Comparison of ENCODE assay signal across 8 cellular contexts in the genomic region with DNA sequence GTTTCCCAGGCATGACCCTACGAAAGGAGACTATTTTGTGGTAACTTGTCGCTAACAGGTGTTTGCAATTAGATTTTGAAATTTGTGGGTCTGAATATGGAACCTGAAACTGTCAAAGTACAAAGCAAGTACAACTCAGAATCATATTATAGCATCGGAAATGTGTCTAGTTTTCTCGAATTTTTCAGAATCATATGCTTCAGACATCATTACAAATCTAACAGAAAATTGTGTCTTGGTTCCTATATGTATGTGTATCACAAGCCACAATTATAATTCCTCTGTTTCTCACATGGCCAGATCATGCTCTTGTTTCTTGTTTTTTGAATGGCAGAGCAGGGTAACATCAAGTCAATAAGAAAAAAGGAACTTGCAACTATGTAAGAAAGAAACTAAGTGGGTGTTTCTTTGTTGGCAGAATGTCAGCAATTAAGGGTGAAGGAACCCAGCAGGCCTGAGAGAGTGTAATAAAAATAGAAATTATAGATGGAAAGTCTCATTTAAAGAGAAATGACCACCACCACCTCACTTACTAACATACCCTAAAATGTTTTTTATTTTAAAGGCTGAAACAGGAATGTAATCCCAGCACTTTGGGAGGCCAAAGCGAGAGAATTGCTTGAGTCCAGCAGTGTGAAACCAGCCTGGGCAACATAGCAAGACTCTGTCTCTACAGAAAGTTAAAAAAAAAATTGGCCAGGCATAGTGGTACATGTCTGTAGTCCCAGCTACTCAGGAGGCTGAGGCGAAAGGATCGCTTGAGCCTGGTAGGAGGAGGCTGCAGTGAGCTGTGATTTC. TPM values are rescaled to one million over a fixed set of nuclear protein-coding genes. Genes with fewer than 3 reads are reported as not detected.
DNase-seq lines count a peak whose midpoint lies in the region; ATAC-seq, FAIRE-seq and TF ChIP-seq lines count a peak whose summit lies in the region.

No MANE protein-coding gene starts in this region.

- H3K36me3 Mint-ChIP-seq in CD14-positive monocyte (no peaks in the 10 kb centered on the region), endodermal cell (ENCODE audit: low read depth) (peaks cover 7% of the 10 kb centered on the region)

- peak overlapping the region in 5 of 7 donors; percentile 9 to 62 (median 35) for H3K27ac Mint-ChIP-seq in CD14-positive monocyte
- no peak overlapping the region for H3K27ac Mint-ChIP-seq in endodermal cell

- no peak overlapping the region for H3K9ac ChIP-seq in endodermal cell (ENCODE audit: extremely low read depth, low read length, poor library complexity, severe bottlenecking)

- peaks cover 24% of the 10 kb centered on the region for H3K4me1 Mint-ChIP-seq in CD14-positive monocyte
- peaks cover 18% of the 10 kb centered on the region for H3K4me1 Mint-ChIP-seq in endodermal cell

- TF ChIP-seq CTCF in CD14-positive monocyte (IDR thresholded peaks at IDR 0.05) (no peak), astrocyte of the spinal cord (IDR thresholded peaks at IDR 0.05; ENCODE audit: low read depth, low read length) (no peak), endodermal cell (conservative IDR thresholded peaks at IDR 0.05) (no peak)

- peaks cover 0 to 3% (median 0%) of the 10 kb centered on the region in 7 donors for H3K9me3 Mint-ChIP-seq in CD14-positive monocyte
- no peaks in the 10 kb centered on the region for H3K9me3 Mint-ChIP-seq in endodermal cell

- peak; percentile 74 for ATAC-seq in GM19397 (IDR thresholded peaks at IDR 0.05; ENCODE audit: unreplicated experiment)
- peak; percentile 71 for ATAC-seq in HG03354 (IDR thresholded peaks at IDR 0.05; ENCODE audit: poor library complexity, severe bottlenecking, unreplicated experiment)

- DNase-seq in CD14-positive monocyte (ENCODE audit: low spot score) (no peak), astrocyte of the spinal cord (ENCODE audit: low read depth, low spot score) (peak; percentile 32), H54 (ENCODE audit: insufficient read length, low spot score) (no peak), NCI-H82 (lab: John Stamatoyannopoulos, UW) (no peak), endodermal cell (no peak)

- intact Hi-C loops in CD14-positive monocyte (cut with micrococcal nuclease): no loop called here

- no peaks in the 10 kb centered on the region for H3K9me3 ChIP-seq in endodermal cell (ENCODE audit: control insufficient read depth, low read length)

- no peaks in the 10 kb centered on the region for H3K36me3 ChIP-seq in endodermal cell (ENCODE audit: control insufficient read depth, insufficient read depth, low read length)

- 90 to 94% methylated on average over 5 to 7 of the region's 7 CpGs for WGBS in endodermal cell (ENCODE audit: insufficient coverage in 1 of 2, insufficient read length in 1 of 2), 2 experiments

- no peaks in the 10 kb centered on the region for H3K27me3 ChIP-seq in endodermal cell (ENCODE audit: control insufficient read depth, insufficient read depth, low read length, poor library complexity, severe bottlenecking)

- H3K4me3 Mint-ChIP-seq in CD14-positive monocyte (no peak overlapping the region), endodermal cell (no peak overlapping the region)

- in situ Hi-C loops in astrocyte of the spinal cord (cut with HindIII; ENCODE audit: low sequenced_read_pairs): no loop called here

- no peaks in the 10 kb centered on the region for H3K4me1 ChIP-seq in endodermal cell (ENCODE audit: control insufficient read depth, insufficient read depth, low read length)

- no peak for FAIRE-seq in H54 (lab: Jason Lieb, UNC)

- H3K4me3 ChIP-seq in astrocyte of the spinal cord (ENCODE audit: low read depth, low read length) (no peak overlapping the region), skin epidermis (no peak overlapping the region), endodermal cell (ENCODE audit: low read length) (no peak overlapping the region)

- peak overlapping the region in 14 of 21 experiments; percentile 9 to 78 (median 61) for H3K27ac ChIP-seq in skin epidermis
- no peak overlapping the region for H3K27ac ChIP-seq in endodermal cell (ENCODE audit: low read depth, low read length)

- H3K27me3 Mint-ChIP-seq in CD14-positive monocyte (ENCODE audit: low read depth in 3 of 3) (peaks cover 0 to 5% (median 0%) of the 10 kb centered on the region in 3 donors), endodermal cell (ENCODE audit: insufficient read depth) (no peaks in the 10 kb centered on the region)

- TF ChIP-seq POLR2A in H54 (IDR thresholded peaks at IDR 0.05; ENCODE audit: low read depth, low read length): no peak

RNA-seq across cellular contexts. Expression of a gene that starts 51.3 kb away (rescaled TPM):
- polyA plus RNA-seq in CD14-positive monocyte: not detected
- total RNA-seq in endodermal cell: 10 to 100 TPM; 14.5 to 18.3 TPM
- 16.1 TPM for polyA plus RNA-seq in endodermal cell (2013, experiment 1 of 2)
- polyA plus RNA-seq in endodermal cell (2013, experiment 2 of 2): 16.3 TPM
